ENCODE assay signal across 24 cellular contexts in genomic region chr19:58091251-58091995, GRCh38. TPM values are rescaled to one million over a fixed set of nuclear protein-coding genes. Genes with fewer than 3 reads are reported as not detected.
DNase-seq lines count a peak whose midpoint lies in the region; ATAC-seq and TF ChIP-seq lines count a peak whose summit lies in the region.
"Had no signal": no experiment of that assay in that cellular context is flagged by ENCODE, and none has a peak within 500 bp of the region (broad histone marks: within the 10 kb centered on the region; RNA-seq: fewer than 3 reads in every experiment).

No MANE protein-coding gene starts in this region.

- H3K27ac ChIP-seq in GM23338 (ENCODE audit: low read depth) (peak overlapping the region; percentile 74; the same call in 1 of the 2 replicates), SJCRH30 (peak overlapping the region; percentile 28; the same call in 1 of the 2 replicates)
- H3K27ac ChIP-seq: A549, KMS-11, Peyer's patch had no signal

- DNase-seq in GM23338 (ENCODE audit: low spot score) (peak; percentile 67), SJCRH30 (peak; percentile 79 to 82), memory B cell (ENCODE audit: low spot score in 2 of 2) (no peak), neural crest cell (ENCODE audit: low read depth, low spot score) (no peak), CD1c-positive myeloid dendritic cell (ENCODE audit: extremely low spot score) (no peak)
- no peak for DNase-seq in NK-92 treated with Interleukin-12 subunit alpha and Interleukin-12 subunit beta, amount 100 ng/mL, for 24 hours (lab: John Stamatoyannopoulos, UW)
- DNase-seq in activated naive CD4-positive, alpha-beta T cell treated with anti-CD3 and anti-CD28 coated beads, Interleukin-2, amount 50 U/mL, for 16 hours: no peak
- DNase-seq: DMS79 treated with DMSO at 0.1 percent for 48 hours, IMR-90, NCI-H1105, NCI-H2029 treated with DMSO at 0.1 percent for 48 hours, NCI-H2171, NCI-H345, NCI-H524, NCI-H774, Peyer's patch had no signal

- H3K36me3 ChIP-seq in GM23338 (ENCODE audit: insufficient read depth) (no peaks in the 10 kb centered on the region), SJCRH30 (no peaks in the 10 kb centered on the region)

- peaks cover 10% of the 10 kb centered on the region for H3K79me2 ChIP-seq in GM23338 (replicated peaks; ENCODE audit: insufficient read depth)

- peak; percentile 44 to 56 for TF ChIP-seq CTCF in GM23338 (conservative IDR thresholded peaks at IDR 0.05; ENCODE audit: low read depth in 2 of 2)
- no peak for TF ChIP-seq CTCF in neural crest cell (conservative IDR thresholded peaks at IDR 0.05)

- H3K9me2 ChIP-seq in GM23338 (ENCODE audit: insufficient read depth): no peaks in the 10 kb centered on the region

- H3K27me3 ChIP-seq in GM23338 (ENCODE audit: insufficient read depth) (no peaks in the 10 kb centered on the region), SJCRH30 (no peaks in the 10 kb centered on the region)
- H3K27me3 ChIP-seq: Peyer's patch had no signal

- peak; percentile 58 for ATAC-seq in GM23338
- no peak for ATAC-seq in memory B cell (ENCODE audit: low read depth)
- ATAC-seq in esophagus mucosa: no peak
- ATAC-seq: A549, HCT116, Right ventricle myocardium inferior had no signal

- H3K27me3 Mint-ChIP-seq in GM23338 (ENCODE audit: insufficient read depth, low read depth, poor library complexity) (peaks cover 12% of the 10 kb centered on the region), memory B cell (no peaks in the 10 kb centered on the region), neural crest cell (ENCODE audit: low read depth) (no peaks in the 10 kb centered on the region)
- H3K27me3 Mint-ChIP-seq: B cell had no signal

- H3K36me3 Mint-ChIP-seq in GM23338 (ENCODE audit: low read depth) (peaks cover 54% of the 10 kb centered on the region), memory B cell (peaks cover 22% of the 10 kb centered on the region), neural crest cell (ENCODE audit: low read depth) (peaks cover 37% of the 10 kb centered on the region)

- no peaks in the 10 kb centered on the region for H3F3A ChIP-seq in GM23338 (replicated peaks; ENCODE audit: low read depth)

- H3K27ac Mint-ChIP-seq in GM23338 (peak overlapping the region; percentile 33; the same call in 1 of the 2 replicates), memory B cell (peak overlapping the region; percentile 10), neural crest cell (ENCODE audit: unreplicated experiment) (no peak overlapping the region)
- H3K27ac Mint-ChIP-seq: B cell, CD14-positive monocyte had no signal

- H3K4me3 Mint-ChIP-seq in GM23338 (no peak overlapping the region), memory B cell (no peak overlapping the region), neural crest cell (peak overlapping the region; percentile 73)
- H3K4me3 Mint-ChIP-seq: B cell, CD14-positive monocyte had no signal

- H3K4me3 ChIP-seq in GM23338: no peak overlapping the region
- H3K4me3 ChIP-seq in SJCRH30: no peak overlapping the region
- H3K4me3 ChIP-seq: A549, Peyer's patch had no signal

- H3K4me2 ChIP-seq in GM23338: 0 out of 2 replicates have a peak overlapping the region, but pooled peaks have one; percentile 17
- H3K4me2 ChIP-seq: A549, KMS-11 had no signal

- H3K9me3 Mint-ChIP-seq in GM23338: peaks cover 22% of the 10 kb centered on the region; the same call in 2 of the 3 replicates
- H3K9me3 Mint-ChIP-seq in memory B cell: peaks cover 5% of the 10 kb centered on the region
- peaks cover 5% of the 10 kb centered on the region for H3K9me3 Mint-ChIP-seq in neural crest cell

- H2AFZ ChIP-seq in GM23338: no peak overlapping the region

- H4K20me1 ChIP-seq in GM23338 (replicated peaks; ENCODE audit: insufficient read depth): no peaks in the 10 kb centered on the region

- H3K4me1 Mint-ChIP-seq in GM23338: peaks cover 4% of the 10 kb centered on the region; the same call in 2 of the 3 replicates
- H3K4me1 Mint-ChIP-seq in memory B cell: no peaks in the 10 kb centered on the region
- H3K4me1 Mint-ChIP-seq in neural crest cell: no peaks in the 10 kb centered on the region
- H3K4me1 Mint-ChIP-seq: CD14-positive monocyte had no signal

- H3K4me1 ChIP-seq in GM23338 (ENCODE audit: insufficient read depth) (peaks cover 7% of the 10 kb centered on the region; the same call in 1 of the 2 replicates), SJCRH30 (peaks cover 3% of the 10 kb centered on the region; the same call in 1 of the 2 replicates)
- H3K4me1 ChIP-seq: A549, Peyer's patch had no signal

- H3K9me3 ChIP-seq in SJCRH30 (replicated peaks): no peaks in the 10 kb centered on the region; the same call in none of the 2 replicates

TF ChIP-seq in GM23338, 12 proteins besides CTCF, POLR2A, EP300 and RAD21:
- TF ChIP-seq POLR2AphosphoS5 (IDR thresholded peaks at IDR 0.05; ENCODE audit: low read depth): no peak
- no peak for TF ChIP-seq ZNF331 (CRISPR knock-in tag; IDR thresholded peaks at IDR 0.05; ENCODE audit: low read depth)

RNA-seq across cellular contexts. Expression of gene ZSCAN18, which starts 6.6 kb away (rescaled TPM):
- 63.9 and 75.0 TPM in 2 replicates for total RNA-seq in GM23338 (2014; rRNA removed; shearing (Covaris generic))
- polyA plus RNA-seq in GM23338 (2016; fragmentation: Nextera tagmentation; extraction: Ambion mirVana): 25.1 and 29.1 TPM in 2 replicates
- total RNA-seq in SJCRH30 (2014; rRNA removed; shearing (Covaris generic)): 17.5 and 17.9 TPM in 2 replicates
- total RNA-seq in neural crest cell (56.6 and 58.8 TPM in 2 replicates), esophagus mucosa (9.4 TPM)

RNA-seq across cellular contexts. Expression of gene ZNF135, which starts 32.3 kb away (rescaled TPM):
- 9.8 and 10.3 TPM in 2 replicates for total RNA-seq in GM23338 (2014; rRNA removed; shearing (Covaris generic))
- 2.8 and 4.8 TPM in 2 replicates for polyA plus RNA-seq in GM23338 (2016; fragmentation: Nextera tagmentation; extraction: Ambion mirVana)
- 0.43 and 0.45 TPM in 2 replicates for total RNA-seq in SJCRH30 (2014; rRNA removed; shearing (Covaris generic))
- total RNA-seq in neural crest cell (6.0 and 6.3 TPM in 2 replicates), esophagus mucosa (0.68 TPM)
- polyA plus RNA-seq: A549 had no signal

RNA-seq across cellular contexts. Expression of gene ZSCAN1, which starts 57.6 kb away (rescaled TPM):
- total RNA-seq in GM23338 (2014; rRNA removed; shearing (Covaris generic)): 0.93 and 1.5 TPM in 2 replicates
- polyA plus RNA-seq in GM23338 (2016; fragmentation: Nextera tagmentation; extraction: Ambion mirVana): 3.9 and 4.9 TPM in 2 replicates
- total RNA-seq in SJCRH30 (2014; rRNA removed; shearing (Covaris generic)): not detected in 2 replicates
- total RNA-seq in neural crest cell (7.1 and 7.6 TPM in 2 replicates), esophagus mucosa (not detected)
- total RNA-seq: B cell, IMR-90, Peyer's patch, Right ventricle myocardium inferior, SK-MEL-5 had no signal
- polyA plus RNA-seq: A549, CD14-positive monocyte, IMR-90 had no signal

RNA-seq across cellular contexts. Expression of gene ZNF329, which starts 59.2 kb away (rescaled TPM):
- 15.2 and 16.9 TPM in 2 replicates for total RNA-seq in GM23338 (2014; rRNA removed; shearing (Covaris generic))
- polyA plus RNA-seq in GM23338 (2016; fragmentation: Nextera tagmentation; extraction: Ambion mirVana): 2.7 and 3.3 TPM in 2 replicates
- 9.3 and 9.7 TPM in 2 replicates for total RNA-seq in SJCRH30 (2014; rRNA removed; shearing (Covaris generic))
- total RNA-seq in neural crest cell (13.0 and 14.0 TPM in 2 replicates), esophagus mucosa (2.9 TPM)

Comparison
In these comparisons a context has a peak if more than half of its experiments do, and no peak if none do; other contexts are left out.
1. DNase-seq: peak in GM23338 (single experiment) and SJCRH30 (2 of 2); none in memory B cell (0 of 2), neural crest cell (single experiment), NK-92 treated with Interleukin-12 subunit alpha and Interleukin-12 subunit beta, amount 100 ng/mL, for 24 hours (single experiment), activated naive CD4-positive, alpha-beta T cell treated with anti-CD3 and anti-CD28 coated beads, Interleukin-2, amount 50 U/mL, for 16 hours (single experiment) and CD1c-positive myeloid dendritic cell (single experiment).